1 cellular context compared by ENCODE assay signal in genomic region chr20:57566803-57567459, GRCh38.
TF ChIP-seq lines count a peak whose summit lies in the region.

No MANE protein-coding gene starts in this region.

TF ChIP-seq in liver, 16 proteins besides CTCF, POLR2A, EP300 and RAD21 (continued from another document):
- TF ChIP-seq REST (IDR thresholded peaks at IDR 0.05) = no peak
- no peak for TF ChIP-seq FOXA1 (IDR thresholded peaks at IDR 0.05)
- peak; percentile 47 for TF ChIP-seq FOXA2 (IDR thresholded peaks at IDR 0.05)
- TF ChIP-seq HNF4G (IDR thresholded peaks at IDR 0.05) = no peak
- TF ChIP-seq ATF3 (IDR thresholded peaks at IDR 0.05) = no peak
- TF ChIP-seq MAX (IDR thresholded peaks at IDR 0.05) = no peak
- peak; percentile 6 for TF ChIP-seq ZBTB33 (IDR thresholded peaks at IDR 0.05)
- peak in 1 of 2 donors; percentile 58 for TF ChIP-seq JUND (IDR thresholded peaks at IDR 0.05)
- peak; percentile 22 for TF ChIP-seq YY1 (IDR thresholded peaks at IDR 0.05)
- no peak for TF ChIP-seq GABPA (IDR thresholded peaks at IDR 0.05 in 1 of 2, conservative IDR thresholded peaks at IDR 0.05 in 1 of 2)
